In the genomic region with DNA sequence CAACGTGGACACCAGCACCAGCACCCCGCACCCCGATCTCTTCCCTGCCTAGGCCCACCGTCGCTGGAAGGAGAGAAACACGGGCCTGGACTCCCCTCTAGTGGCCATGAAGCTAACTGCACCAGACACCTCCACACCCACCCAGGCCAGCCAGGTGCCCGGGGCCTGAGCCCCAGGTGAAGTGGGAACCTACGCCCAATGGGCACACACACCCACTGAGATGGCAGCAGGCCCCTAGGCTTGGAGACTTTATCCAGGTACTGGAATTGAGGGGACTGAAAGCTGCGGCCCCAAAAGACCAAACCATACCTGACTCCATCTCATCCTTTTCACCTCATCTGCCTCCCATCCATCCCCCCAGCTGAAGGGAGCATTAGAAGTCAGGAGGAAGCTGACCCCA, we compare ENCODE assay signal across 8 cellular contexts.
A peak's percentile ranks its signal among the peaks of the same experiment; 100 is the strongest.
DNase-seq lines count a peak whose midpoint lies in the region; ATAC-seq and TF ChIP-seq lines count a peak whose summit lies in the region.

No MANE protein-coding gene starts in this region.

- no peaks in the 10 kb centered on the region for H3K9me3 ChIP-seq in CD8-positive, alpha-beta T cell (ENCODE audit: low read length)

- H3K4me1 Mint-ChIP-seq in CD8-positive, alpha-beta T cell (ENCODE audit: low read depth) = peaks cover 3% of the 10 kb centered on the region

- peak; percentile 80 for ATAC-seq in CD8-positive, alpha-beta T cell
- ATAC-seq in GM21619 (IDR thresholded peaks at IDR 0.05; ENCODE audit: unreplicated experiment) (peak; percentile 65), GM18907 (IDR thresholded peaks at IDR 0.05; ENCODE audit: unreplicated experiment) (no peak)

- H3K27me3 ChIP-seq in CD8-positive, alpha-beta T cell (ENCODE audit: insufficient read depth, low read length) = no peaks in the 10 kb centered on the region

- H3K36me3 Mint-ChIP-seq in CD8-positive, alpha-beta T cell = no peaks in the 10 kb centered on the region

- H3K4me3 Mint-ChIP-seq in CD8-positive, alpha-beta T cell = no peak overlapping the region

- no peak overlapping the region for H3K27ac ChIP-seq in CD8-positive, alpha-beta T cell (ENCODE audit: low read depth, low read length)
- no peak overlapping the region for H3K27ac ChIP-seq in coronary artery

- H3K9me3 Mint-ChIP-seq in CD8-positive, alpha-beta T cell = no peaks in the 10 kb centered on the region

- DNase-seq in CD8-positive, alpha-beta T cell = peak; percentile 21 to 72 (median 49)
- peak; percentile 10 for DNase-seq in NCI-H2107 treated with DMSO at 0.1 percent for 48 hours (lab: John Stamatoyannopoulos, UW; ENCODE audit: unreplicated experiment)
- peak; percentile 41 to 52 for DNase-seq in activated CD4-positive, alpha-beta T cell treated with anti-CD3 and anti-CD28 coated beads for 4 hours
- DNase-seq in coronary artery (ENCODE audit: low spot score) = no peak
- DNase-seq in mesenteric fat pad (ENCODE audit: low spot score) = peak; percentile 89
- DNase-seq in stimulated activated CD8-positive, alpha-beta memory T cell treated with anti-CD3 and anti-CD28 coated beads, Interleukin-7, amount 100 ng/mL, for 24 hours (ENCODE audit: low read depth) = peak; percentile 29

- CTCF ChIA-PET in CD8-positive, alpha-beta T cell (lab: Charles Lee) = interaction anchor here (0.6 to 1.9 kb wide), 7 partner anchors 9 to 1616 kb away, joined by 3 to 10 read pairs (median 3); no protein-coding TSS in a partner anchor

- H3K36me3 ChIP-seq in CD8-positive, alpha-beta T cell (ENCODE audit: insufficient read depth, low read length) = no peaks in the 10 kb centered on the region

- no peak overlapping the region for H3K27ac Mint-ChIP-seq in CD8-positive, alpha-beta T cell

- H3K27me3 Mint-ChIP-seq in CD8-positive, alpha-beta T cell (ENCODE audit: low read depth) = peaks cover 8% of the 10 kb centered on the region

- POLR2A ChIA-PET in CD8-positive, alpha-beta T cell (lab: Charles Lee) = no interaction called here

- peak; percentile 65 for TF ChIP-seq CTCF in CD8-positive, alpha-beta T cell (IDR thresholded peaks at IDR 0.05)
- TF ChIP-seq CTCF in coronary artery (IDR thresholded peaks at IDR 0.05) = peak; percentile 73

- no peaks in the 10 kb centered on the region for H3K4me1 ChIP-seq in CD8-positive, alpha-beta T cell (ENCODE audit: insufficient read depth, low read length)

- H3K4me3 ChIP-seq in CD8-positive, alpha-beta T cell (ENCODE audit: low read depth, low read length) = no peak overlapping the region
- H3K4me3 ChIP-seq in coronary artery = no peak overlapping the region

- intact Hi-C loops in CD8-positive, alpha-beta T cell (cut with DNase I, micrococcal nuclease) = loop anchor here in 1 of 2 experiments (1.0 to 5.0 kb wide), 3 partner anchors 237 to 1357 kb away; no protein-coding TSS in a partner anchor
